18 cellular contexts compared by ENCODE assay signal in genomic region chr2:201057089-201057499, GRCh38. TPM values are rescaled to one million over a fixed set of nuclear protein-coding genes. Genes with fewer than 3 reads are reported as not detected.
A peak's percentile ranks its signal among the peaks of the same experiment; 100 is the strongest.
DNase-seq lines count a peak whose midpoint lies in the region; ATAC-seq and TF ChIP-seq lines count a peak whose summit lies in the region.
"Had no signal": no experiment of that assay in that cellular context is flagged by ENCODE, and none has a peak within 500 bp of the region (broad histone marks: within the 10 kb centered on the region; RNA-seq: fewer than 3 reads in every experiment).

No MANE protein-coding gene starts in this region.

- peaks cover 90% of the 10 kb centered on the region for H3K79me2 ChIP-seq in osteoblast (ENCODE audit: insufficient read depth, low read length)

- H3K27me3 ChIP-seq in osteoblast (ENCODE audit: insufficient read depth, low read length) = no peaks in the 10 kb centered on the region
- H3K27me3 ChIP-seq: gastroesophageal sphincter, SJSA1, suprapubic skin had no signal

- H3K27me3 Mint-ChIP-seq in activated naive CD8-positive, alpha-beta T cell treated with anti-CD3 and anti-CD28 coated beads for 36 hours = no peaks in the 10 kb centered on the region
- H3K27me3 Mint-ChIP-seq: activated naive CD8-positive, alpha-beta T cell treated with anti-CD3 and anti-CD28 coated beads, Interleukin-2, amount 10 ng/mL, durations not matched to agents 7 days and 5 days had no signal

- DNase-seq in GM03348 (ENCODE audit: low spot score) (peak; percentile 9), fibroblast of pulmonary artery (ENCODE audit: low read depth) (peak; percentile 14), osteoblast (ENCODE audit: insufficient read length, low spot score, missing footprints) (peak; percentile 57), COLO668 (lab: John Stamatoyannopoulos, UW; ENCODE audit: unreplicated experiment) (no peak), cerebellar nuclear complex (lab: John Stamatoyannopoulos, UW) (no peak)
- DNase-seq in activated naive CD8-positive, alpha-beta T cell treated with anti-CD3 and anti-CD28 coated beads for 36 hours = no peak
- DNase-seq: activated CD8-positive, alpha-beta memory T cell treated with anti-CD3 and anti-CD28 coated beads, Interleukin-2, amount 50 U/mL, for 4 hours; activated naive CD8-positive, alpha-beta T cell treated with anti-CD3 and anti-CD28 coated beads, Interleukin-2, amount 10 ng/mL, durations not matched to agents 7 days and 5 days; H9; NCI-H2227 treated with DMSO at 0.1 percent for 48 hours; WERI-Rb-1 had no signal

- H4K20me1 ChIP-seq in osteoblast (ENCODE audit: insufficient read depth, low read length) = peaks cover 19% of the 10 kb centered on the region

- H3K36me3 Mint-ChIP-seq in activated naive CD8-positive, alpha-beta T cell treated with anti-CD3 and anti-CD28 coated beads for 36 hours = peaks cover 11% of the 10 kb centered on the region

- H3K4me3 Mint-ChIP-seq in activated naive CD8-positive, alpha-beta T cell treated with anti-CD3 and anti-CD28 coated beads for 36 hours = no peak overlapping the region
- H3K4me3 Mint-ChIP-seq: activated naive CD8-positive, alpha-beta T cell treated with anti-CD3 and anti-CD28 coated beads, Interleukin-2, amount 10 ng/mL, durations not matched to agents 7 days and 5 days; CD14-positive monocyte; H9 had no signal

- TF ChIP-seq CTCF in fibroblast of pulmonary artery (IDR thresholded peaks at IDR 0.05; ENCODE audit: low read length, missing control alignments) (no peak), osteoblast (IDR thresholded peaks at IDR 0.05; ENCODE audit: extremely low read depth, low read depth, low read length) (no peak)

- peak overlapping the region; percentile 44 for H3K4me2 ChIP-seq in osteoblast (ENCODE audit: insufficient read depth, low read length)

- peaks cover 17% of the 10 kb centered on the region for H3K4me1 ChIP-seq in osteoblast (ENCODE audit: insufficient read depth, low read length)
- H3K4me1 ChIP-seq: SJSA1 had no signal

- H3K27ac ChIP-seq in osteoblast (ENCODE audit: low read depth, low read length) = peak overlapping the region; percentile 68
- H3K27ac ChIP-seq: gastroesophageal sphincter, SJSA1, suprapubic skin, WERI-Rb-1 had no signal

- peak; percentile 84 for ATAC-seq in SK-N-SH treated with all-trans-retinoic acid at 6 μM for 48 hours
- ATAC-seq in HG03378 (IDR thresholded peaks at IDR 0.05; ENCODE audit: unreplicated experiment) = no peak
- ATAC-seq: gastroesophageal sphincter had no signal

- H3K27ac Mint-ChIP-seq in activated naive CD8-positive, alpha-beta T cell treated with anti-CD3 and anti-CD28 coated beads for 36 hours = no peak overlapping the region
- H3K27ac Mint-ChIP-seq: activated naive CD8-positive, alpha-beta T cell treated with anti-CD3 and anti-CD28 coated beads, Interleukin-2, amount 10 ng/mL, durations not matched to agents 7 days and 5 days; H9 had no signal

- H3K9me3 Mint-ChIP-seq in activated naive CD8-positive, alpha-beta T cell treated with anti-CD3 and anti-CD28 coated beads for 36 hours = no peaks in the 10 kb centered on the region
- H3K9me3 Mint-ChIP-seq: activated naive CD8-positive, alpha-beta T cell treated with anti-CD3 and anti-CD28 coated beads, Interleukin-2, amount 10 ng/mL, durations not matched to agents 7 days and 5 days; CD14-positive monocyte; H9 had no signal

- H2AFZ ChIP-seq in osteoblast (ENCODE audit: low read length) = no peak overlapping the region

- H3K4me3 ChIP-seq in fibroblast of pulmonary artery (replicated peaks; ENCODE audit: low read depth, low read length) = no peak overlapping the region
- no peak overlapping the region for H3K4me3 ChIP-seq in osteoblast (ENCODE audit: insufficient read depth, low read length)
- H3K4me3 ChIP-seq: gastroesophageal sphincter, SJSA1, skin epidermis, suprapubic skin had no signal

- no peaks in the 10 kb centered on the region for H3K9me3 ChIP-seq in osteoblast (ENCODE audit: low read depth, low read length)
- H3K9me3 ChIP-seq: gastroesophageal sphincter, SJSA1, suprapubic skin had no signal

- H3K4me1 Mint-ChIP-seq in activated naive CD8-positive, alpha-beta T cell treated with anti-CD3 and anti-CD28 coated beads for 36 hours = peaks cover 33% of the 10 kb centered on the region
- H3K4me1 Mint-ChIP-seq: H9 had no signal

- peaks cover 5% of the 10 kb centered on the region for H3K36me3 ChIP-seq in osteoblast (ENCODE audit: insufficient read depth, low read length)
- H3K36me3 ChIP-seq: suprapubic skin, WERI-Rb-1 had no signal

TF ChIP-seq in SK-N-SH treated with all-trans-retinoic acid at 6 μM for 48 hours, 23 proteins besides CTCF, POLR2A, EP300 and RAD21:
- TF ChIP-seq ISL1 (CRISPR knock-in tag; IDR thresholded peaks at IDR 0.05) = 0 out of 2 replicates have a peak, but pooled peaks have one; percentile 15
- no peak for TF ChIP-seq GLIS3 (CRISPR knock-in tag; IDR thresholded peaks at IDR 0.05)

RNA-seq across cellular contexts. Expression of gene HYCC2, which starts 14.4 kb away (rescaled TPM):
- 11.6 and 12.1 TPM in 2 replicates for total RNA-seq in osteoblast
- total RNA-seq in activated naive CD8-positive, alpha-beta T cell treated with anti-CD3 and anti-CD28 coated beads for 36 hours = 10 to 100 TPM; 22.6 to 25.3 TPM

RNA-seq across cellular contexts. Expression of gene NDUFB3, which starts 14.7 kb away (rescaled TPM):
- total RNA-seq in osteoblast = 25.7 and 29.2 TPM in 2 replicates
- 100 to 1,000 TPM; 139 to 146 TPM for total RNA-seq in activated naive CD8-positive, alpha-beta T cell treated with anti-CD3 and anti-CD28 coated beads for 36 hours

RNA-seq across cellular contexts. Expression of gene CFLAR, which starts 58.9 kb away (rescaled TPM):
- 78.9 and 80.2 TPM in 2 replicates for total RNA-seq in osteoblast
- total RNA-seq in activated naive CD8-positive, alpha-beta T cell treated with anti-CD3 and anti-CD28 coated beads for 36 hours = 100 to 1,000 TPM; 190 to 198 TPM

Comparison
In these comparisons a context has a peak if more than half of its experiments do, and no peak if none do; other contexts are left out.
1. DNase-seq: peak in GM03348 (single experiment), fibroblast of pulmonary artery (single experiment) and osteoblast (single experiment); none in activated naive CD8-positive, alpha-beta T cell treated with anti-CD3 and anti-CD28 coated beads for 36 hours (single experiment), COLO668 (single experiment) and cerebellar nuclear complex (0 of 2).